In genomic region chr10:29409241-29410051, GRCh38 we compare ENCODE assay signal across 8 cellular contexts.
A peak's percentile ranks its signal among the peaks of the same experiment; 100 is the strongest.
DNase-seq lines count a peak whose midpoint lies in the region; ATAC-seq and TF ChIP-seq lines count a peak whose summit lies in the region.

No MANE protein-coding gene starts in this region.

- no peaks in the 10 kb centered on the region for H3K9me3 ChIP-seq in mucosa of stomach (ENCODE audit: control insufficient read depth, low read length)
- no peaks in the 10 kb centered on the region for H3K9me3 ChIP-seq in suprapubic skin

- 12% methylated on average over 33 of the region's 68 CpGs for WGBS in suprapubic skin

- H3K27me3 ChIP-seq in mucosa of stomach (ENCODE audit: control insufficient read depth, insufficient read depth, low read length) = no peaks in the 10 kb centered on the region
- H3K27me3 ChIP-seq in suprapubic skin = no peaks in the 10 kb centered on the region

- peak; percentile 67 for DNase-seq in AG10803 (ENCODE audit: low read depth)
- DNase-seq in NCI-H524 treated with DMSO at 0.1 percent for 48 hours (lab: John Stamatoyannopoulos, UW) = peak; percentile 29
- DNase-seq in activated T-cell treated with anti-CD3 and anti-CD28 coated beads for 24 hours (ENCODE audit: low read depth) = peak; percentile 51
- DNase-seq in epithelial cell of proximal tubule (ENCODE audit: low read depth) = no peak
- peak; percentile 82 to 83 for DNase-seq in suprapubic skin (ENCODE audit: low spot score in 2 of 2)

- peak; percentile 11 to 74 for TF ChIP-seq POLR2A in suprapubic skin (IDR thresholded peaks at IDR 0.05)

- H3K4me3 ChIP-seq in AG10803 (ENCODE audit: low read length) (peak overlapping the region; percentile 86), epithelial cell of proximal tubule (ENCODE audit: low read depth, low read length) (peak overlapping the region; percentile 68), mucosa of stomach (ENCODE audit: low read length) (peak overlapping the region; percentile 86), suprapubic skin (peak overlapping the region; percentile 68)

- H3K36me3 ChIP-seq in mucosa of stomach (ENCODE audit: control insufficient read depth, insufficient read depth, low read length) (no peaks in the 10 kb centered on the region), suprapubic skin (no peaks in the 10 kb centered on the region)

- peak overlapping the region; percentile 93 for H3K27ac ChIP-seq in suprapubic skin

- ATAC-seq in GM18909 (IDR thresholded peaks at IDR 0.05; ENCODE audit: poor library complexity, unreplicated experiment) (peak; percentile 74), HG03135 (IDR thresholded peaks at IDR 0.05; ENCODE audit: unreplicated experiment) (peak; percentile 60)

- TF ChIP-seq EP300 in suprapubic skin (IDR thresholded peaks at IDR 0.05) = no peak

- peak overlapping the region; percentile 91 for H3K9ac ChIP-seq in mucosa of stomach (ENCODE audit: low read length)

- H3K4me1 ChIP-seq in mucosa of stomach (ENCODE audit: control insufficient read depth, insufficient read depth, low read length) (peaks cover 17% of the 10 kb centered on the region), suprapubic skin (peaks cover 39% of the 10 kb centered on the region)

- TF ChIP-seq CTCF in AG10803 (conservative IDR thresholded peaks at IDR 0.05; ENCODE audit: low read length) = no peak; the same call in 1 of the 2 replicates
- no peak for TF ChIP-seq CTCF in epithelial cell of proximal tubule (conservative IDR thresholded peaks at IDR 0.05; ENCODE audit: low read depth, low read length)
- TF ChIP-seq CTCF in suprapubic skin (IDR thresholded peaks at IDR 0.05) = peak in 1 of 2 donors; percentile 22
